In the genomic region with DNA sequence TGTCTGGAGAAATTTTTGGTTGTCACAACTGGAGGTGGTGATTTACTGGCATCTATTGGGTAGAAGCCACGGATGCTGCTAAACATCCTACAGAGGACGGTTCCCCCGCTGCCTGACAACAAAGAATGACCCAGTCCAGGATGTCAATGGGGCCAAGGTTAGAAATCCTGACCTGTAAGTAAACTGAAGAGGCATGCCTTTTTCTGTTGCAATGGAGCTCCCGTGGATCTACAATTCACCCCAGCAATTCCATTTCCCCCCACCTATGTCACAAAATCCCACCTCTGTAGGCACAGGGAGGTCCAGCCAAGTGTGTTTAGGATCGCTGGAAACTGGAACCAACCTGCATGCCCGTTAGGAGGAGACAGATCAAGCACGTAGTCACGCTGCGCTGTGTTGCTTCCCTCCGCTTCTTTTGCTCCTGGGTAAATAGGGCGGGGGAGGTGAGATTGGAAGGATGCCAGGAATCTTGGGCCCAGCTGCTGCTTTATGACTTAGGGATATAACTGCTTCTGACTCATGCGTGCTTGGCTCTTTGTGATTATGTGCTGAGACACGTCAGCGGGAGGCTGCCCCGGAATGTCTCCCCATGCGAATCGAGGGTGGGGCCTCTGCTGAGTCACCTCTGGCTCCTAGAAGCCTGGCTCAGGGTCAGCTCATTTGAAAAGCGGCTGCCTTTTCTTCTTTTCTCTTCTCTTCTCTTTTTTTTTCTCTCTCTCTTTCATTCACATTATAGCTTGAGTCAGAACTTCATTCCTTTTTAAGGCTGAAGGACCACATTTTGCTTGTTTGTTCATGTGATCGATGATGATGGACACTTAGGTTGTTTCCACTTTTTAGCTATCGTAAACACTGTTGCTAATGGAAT, we compare ENCODE assay signal across 8 cellular contexts. TPM values are rescaled to one million over a fixed set of nuclear protein-coding genes. Genes with fewer than 3 reads are reported as not detected.
A peak's percentile ranks its signal among the peaks of the same experiment; 100 is the strongest.
DNase-seq lines count a peak whose midpoint lies in the region; ATAC-seq and TF ChIP-seq lines count a peak whose summit lies in the region.

No MANE protein-coding gene starts in this region.

- no peaks in the 10 kb centered on the region for H3K36me3 ChIP-seq in upper lobe of left lung

- peak overlapping the region in 3 of 4 donors; percentile 25 to 37 (median 31) for H3K4me3 ChIP-seq in upper lobe of left lung

- H3K9me3 ChIP-seq in upper lobe of left lung: no peaks in the 10 kb centered on the region

- peak overlapping the region; percentile 79 to 88 (median 87) for H3K27ac ChIP-seq in upper lobe of left lung

- TF ChIP-seq CTCF in upper lobe of left lung (IDR thresholded peaks at IDR 0.05): no peak

- WGBS in upper lobe of left lung, 2 donors: 10% methylated on average over 17 to 20 of the region's 20 CpGs

- peaks cover 23 to 29% (median 25%) of the 10 kb centered on the region in 4 donors for H3K4me1 ChIP-seq in upper lobe of left lung

- peak in 2 of 4 donors; percentile 57 to 65 for TF ChIP-seq POLR2A in upper lobe of left lung (IDR thresholded peaks at IDR 0.05)

- peak in 2 of 4 donors; percentile 77 to 93 for TF ChIP-seq EP300 in upper lobe of left lung (IDR thresholded peaks at IDR 0.05)

- H3K27me3 ChIP-seq in upper lobe of left lung: no peaks in the 10 kb centered on the region

- ATAC-seq in HG02610 (IDR thresholded peaks at IDR 0.05; ENCODE audit: unreplicated experiment) (peak; percentile 96), left cardiac atrium (peak; percentile 98), upper lobe of left lung (ENCODE audit: low FRiP score in 2 of 2) (peak; percentile 97 to 98)

- intact Hi-C loops in left cardiac atrium (cut with DNase I) (no loop called here), posterior vena cava (cut with DNase I) (loop anchor here in 1 of 2 donors (5.0 kb wide), 1 partner anchor 34 kb away; no protein-coding TSS in a partner anchor)

- DNase-seq in GM04503 (ENCODE audit: low read depth) (peak; percentile 99), NCI-H1417 treated with DMSO at 0.1 percent for 48 hours (lab: John Stamatoyannopoulos, UW) (peak; percentile 97), T follicular helper cell (ENCODE audit: low read depth) (peak; percentile 58), amniotic epithelial cell (ENCODE audit: low read depth) (peak; percentile 100), left cardiac atrium (peak; percentile 98), posterior vena cava (ENCODE audit: low spot score) (peak; percentile 98), upper lobe of left lung (peak in 1 of 2 donors; percentile 99)

RNA-seq across cellular contexts. Expression of a gene that starts 12.4 kb away (rescaled TPM):
- total RNA-seq in left cardiac atrium (10 to 100 TPM; 17.7 to 21.8 TPM), posterior vena cava (10 to 100 TPM; 31.5 to 35.5 TPM), upper lobe of left lung (10 to 100 TPM; 30.4 to 59.3 (median 34.2) TPM)

RNA-seq across cellular contexts. Expression of a gene that starts 24.7 kb away (rescaled TPM):
- total RNA-seq in left cardiac atrium (100 to 1,000 TPM in 1 of 2 donors, 10 to 100 TPM in 1; 73.2 to 111 TPM), posterior vena cava (100 to 1,000 TPM in 1 of 2 donors, 10 to 100 TPM in 1; 95.5 to 170 TPM), upper lobe of left lung (100 to 1,000 TPM; 161 to 411 (median 292) TPM)

RNA-seq across cellular contexts. Expression of a gene that starts 53.0 kb away (rescaled TPM):
- total RNA-seq in left cardiac atrium (100 to 1,000 TPM in 1 of 2 donors, 10 to 100 TPM in 1; 77.4 to 109 TPM), posterior vena cava (10 to 100 TPM; 77.0 to 89.4 TPM), upper lobe of left lung (100 to 1,000 TPM in 1 of 6 donors, 10 to 100 TPM in 5; 50.3 to 116 (median 69.9) TPM)
